In the genomic region with DNA sequence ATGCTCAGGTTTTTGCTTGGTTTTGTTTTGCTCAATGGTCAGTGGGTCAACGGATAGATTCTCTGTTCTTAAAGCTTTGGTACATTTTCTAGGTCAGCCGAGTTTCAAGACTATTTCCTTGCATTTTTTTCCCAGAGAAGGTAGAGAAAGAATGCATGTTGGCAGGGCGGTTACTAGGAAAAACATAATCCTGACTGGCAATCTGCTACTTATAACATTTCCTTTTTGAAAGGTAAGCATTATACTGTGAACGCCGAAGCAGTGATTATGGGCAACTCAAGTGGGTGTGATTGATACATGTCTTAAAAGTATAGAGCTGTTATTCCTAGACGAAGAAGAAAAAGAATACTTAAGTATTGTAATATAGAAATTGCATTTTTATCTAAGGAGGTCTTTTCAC, we compare ENCODE assay signal across 17 cellular contexts.
A peak's percentile ranks its signal among the peaks of the same experiment; 100 is the strongest.
DNase-seq lines count a peak whose midpoint lies in the region; ATAC-seq, FAIRE-seq and TF ChIP-seq lines count a peak whose summit lies in the region.
"Had no signal": no experiment of that assay in that cellular context is flagged by ENCODE, and none has a peak within 500 bp of the region (broad histone marks: within the 10 kb centered on the region; RNA-seq: fewer than 3 reads in every experiment).

No MANE protein-coding gene starts in this region.

- H4K8ac ChIP-seq in trophoblast cell (ENCODE audit: low read depth, low read length): no peak overlapping the region

- intact Hi-C loops in Right ventricle myocardium inferior (cut with DNase I) (no loop called here), adrenal gland (cut with DNase I) (loop anchor here in 1 of 2 donors (10.0 kb wide), 1 partner anchor 55 kb away; no protein-coding TSS in a partner anchor)

- H3K4me3 ChIP-seq in cardiac muscle cell (no peak overlapping the region), keratinocyte (ENCODE audit: control insufficient read depth in 2 of 3, extremely low read depth in 1 of 3, insufficient read depth in 2 of 3, low read depth in 1 of 3, low read length in 3 of 3) (no peak overlapping the region), trophoblast cell (ENCODE audit: low read depth, low read length) (no peak overlapping the region), Karpas-422 (ENCODE audit: low read length) (no peak overlapping the region), adrenal gland (no peak overlapping the region)
- H3K4me3 ChIP-seq: BLaER1 treated with 17β-estradiol and CSF1 and Interleukin-3, amounts not matched to agents 10 nM and 100 nM; HAP-1 had no signal

- H3K79me1 ChIP-seq in trophoblast cell (ENCODE audit: low read length): peaks cover 11% of the 10 kb centered on the region

- H3K9ac ChIP-seq in keratinocyte (ENCODE audit: control insufficient read depth, extremely low read depth, insufficient read depth, low read length): no peak overlapping the region
- H3K9ac ChIP-seq in trophoblast cell (ENCODE audit: low read length): no peak overlapping the region
- no peak overlapping the region for H3K9ac ChIP-seq in Karpas-422 (ENCODE audit: low read length)
- H3K9ac ChIP-seq: BLaER1 treated with 17β-estradiol and CSF1 and Interleukin-3, amounts not matched to agents 10 nM and 100 nM had no signal

- peaks cover 16% of the 10 kb centered on the region for H3K4me1 ChIP-seq in cardiac muscle cell (ENCODE audit: low read depth)
- peaks cover 18% of the 10 kb centered on the region for H3K4me1 ChIP-seq in keratinocyte (ENCODE audit: control insufficient read depth, extremely low read depth, insufficient read depth, low read length)
- H3K4me1 ChIP-seq in trophoblast cell (ENCODE audit: control insufficient read depth in 1 of 2, insufficient read depth in 2 of 2, low read length in 2 of 2): peaks cover 0 to 4% of the 10 kb centered on the region in 2 experiments
- peaks cover 14% of the 10 kb centered on the region for H3K4me1 ChIP-seq in Karpas-422 (ENCODE audit: low read length)
- H3K4me1 ChIP-seq in adrenal gland (replicated peaks in 1 of 2): no peaks in the 10 kb centered on the region
- H3K4me1 ChIP-seq: BLaER1 treated with 17β-estradiol and CSF1 and Interleukin-3, amounts not matched to agents 10 nM and 100 nM; HAP-1 had no signal

- H3K14ac ChIP-seq in trophoblast cell (ENCODE audit: low read length): no peak overlapping the region

- H4K20me1 ChIP-seq in keratinocyte (ENCODE audit: control insufficient read depth, extremely low read depth, insufficient read depth, low read length): no peaks in the 10 kb centered on the region
- no peaks in the 10 kb centered on the region for H4K20me1 ChIP-seq in Karpas-422 (ENCODE audit: insufficient read depth, low read depth, low read length)
- H4K20me1 ChIP-seq: BLaER1 treated with 17β-estradiol and CSF1 and Interleukin-3, amounts not matched to agents 10 nM and 100 nM had no signal

- H3K36me3 ChIP-seq in cardiac muscle cell (no peaks in the 10 kb centered on the region), keratinocyte (ENCODE audit: control insufficient read depth in 2 of 2, extremely low read depth in 1 of 2, insufficient read depth in 2 of 2, low read length in 2 of 2) (no peaks in the 10 kb centered on the region), trophoblast cell (ENCODE audit: control insufficient read depth in 1 of 2, insufficient read depth in 2 of 2, low read length in 2 of 2) (no peaks in the 10 kb centered on the region), Karpas-422 (ENCODE audit: insufficient read depth, low read length) (no peaks in the 10 kb centered on the region), adrenal gland (replicated peaks in 1 of 2) (no peaks in the 10 kb centered on the region)
- H3K36me3 ChIP-seq: BLaER1 treated with 17β-estradiol and CSF1 and Interleukin-3, amounts not matched to agents 10 nM and 100 nM; HAP-1 had no signal

- H3K27me3 ChIP-seq in cardiac muscle cell (no peaks in the 10 kb centered on the region), keratinocyte (ENCODE audit: control insufficient read depth, extremely low read depth, insufficient read depth, low read length) (no peaks in the 10 kb centered on the region), trophoblast cell (ENCODE audit: insufficient read depth, low read length) (no peaks in the 10 kb centered on the region), Karpas-422 (ENCODE audit: low read length) (no peaks in the 10 kb centered on the region), adrenal gland (no peaks in the 10 kb centered on the region)

- H2BK12ac ChIP-seq in trophoblast cell (ENCODE audit: low read length): no peak overlapping the region

- H2AK5ac ChIP-seq in trophoblast cell (ENCODE audit: low read length): no peak overlapping the region

- no peak overlapping the region for H2BK120ac ChIP-seq in trophoblast cell (ENCODE audit: insufficient read depth, low read length, poor library complexity)

- H3K9me2 ChIP-seq in Karpas-422 (replicated peaks; ENCODE audit: insufficient read depth, low read length): no peaks in the 10 kb centered on the region

- H3K27ac ChIP-seq in cardiac muscle cell: peak overlapping the region; percentile 24
- H3K27ac ChIP-seq in keratinocyte (ENCODE audit: control insufficient read depth, insufficient read depth, low read length): no peak overlapping the region
- no peak overlapping the region for H3K27ac ChIP-seq in trophoblast cell (ENCODE audit: low read depth, low read length)
- H3K27ac ChIP-seq in Karpas-422 (ENCODE audit: low read length): no peak overlapping the region
- no peak overlapping the region for H3K27ac ChIP-seq in adrenal gland
- H3K27ac ChIP-seq: BLaER1 treated with 17β-estradiol and CSF1 and Interleukin-3, amounts not matched to agents 10 nM and 100 nM had no signal

- no CpG with 5 or more reads among the region's 6 CpGs for WGBS in trophoblast cell (ENCODE audit: extremely low coverage, insufficient coverage, insufficient read length)
- 84 to 96% (median 89%) methylated on average over 6 of the region's 6 CpGs for WGBS in adrenal gland, 4 donors

- no peak overlapping the region for H3K23ac ChIP-seq in trophoblast cell (ENCODE audit: low read length)

- peak overlapping the region; percentile 62 for H2AFZ ChIP-seq in keratinocyte (ENCODE audit: control insufficient read depth, low read length)
- no peak overlapping the region for H2AFZ ChIP-seq in trophoblast cell (ENCODE audit: insufficient read depth, low read length, poor library complexity)
- no peak overlapping the region for H2AFZ ChIP-seq in Karpas-422 (ENCODE audit: low read length)

- H2BK5ac ChIP-seq in trophoblast cell (ENCODE audit: low read depth, low read length, poor library complexity): no peak overlapping the region

- no peak overlapping the region for H3K18ac ChIP-seq in trophoblast cell (ENCODE audit: low read length)

- dilution Hi-C loops in keratinocyte (cut with MboI; ENCODE audit: extremely low pct_ligation_motif_present, low sequenced_read_pairs): no loop called here

- H3K9me3 ChIP-seq in cardiac muscle cell (ENCODE audit: low read depth): no peaks in the 10 kb centered on the region
- H3K9me3 ChIP-seq in keratinocyte (ENCODE audit: control insufficient read depth, low read depth, low read length): no peaks in the 10 kb centered on the region
- no peaks in the 10 kb centered on the region for H3K9me3 ChIP-seq in trophoblast cell (ENCODE audit: insufficient read depth, low read depth, low read length)
- no peaks in the 10 kb centered on the region for H3K9me3 ChIP-seq in Karpas-422 (ENCODE audit: low read length)
- H3K9me3 ChIP-seq in adrenal gland (replicated peaks in 1 of 3): no peaks in the 10 kb centered on the region
- H3K9me3 ChIP-seq: BLaER1 treated with 17β-estradiol and CSF1 and Interleukin-3, amounts not matched to agents 10 nM and 100 nM; HAP-1 had no signal

- no peak overlapping the region for H3K4ac ChIP-seq in trophoblast cell (ENCODE audit: low read depth, low read length)

- FAIRE-seq in keratinocyte (lab: Jason Lieb, UNC): no peak
- FAIRE-seq: GM19239, H1, HTR-8/SVneo had no signal

- no peak for TF ChIP-seq POLR2A in adrenal gland (IDR thresholded peaks at IDR 0.05)

- no peak for TF ChIP-seq CTCF in cardiac muscle cell (IDR thresholded peaks at IDR 0.05; ENCODE audit: low read depth, low read length)
- TF ChIP-seq CTCF in keratinocyte (optimal IDR thresholded peaks at IDR 0.05 in 1 of 3, IDR thresholded peaks at IDR 0.05 in 1 of 3, conservative IDR thresholded peaks at IDR 0.05 in 1 of 3; ENCODE audit: extremely low read depth in 1 of 3, insufficient read depth in 2 of 3, low read length in 3 of 3): no peak
- TF ChIP-seq CTCF in adrenal gland (IDR thresholded peaks at IDR 0.05): no peak

- DNase-seq in cardiac muscle cell (ENCODE audit: low read depth in 1 of 2, low spot score in 1 of 2) (no peak), Right ventricle myocardium inferior (ENCODE audit: missing footprints) (no peak), keratinocyte (ENCODE audit: low read depth, low spot score) (no peak), trophoblast cell (peak; percentile 37 to 79), hepatic stellate cell (ENCODE audit: low spot score) (no peak), Karpas-422 (no peak), adrenal gland (no peak)
- DNase-seq: 8988T; AML-193; CD4-positive, CD25-positive, alpha-beta regulatory T cell; DMS53; GF-D8 had no signal

- H4K12ac ChIP-seq in trophoblast cell (ENCODE audit: low read depth, low read length): no peak overlapping the region

- ATAC-seq in Right ventricle myocardium inferior: no peak

- H4K91ac ChIP-seq in trophoblast cell (ENCODE audit: low read depth, low read length): no peak overlapping the region

- H3K4me2 ChIP-seq in keratinocyte (ENCODE audit: control insufficient read depth, extremely low read depth, insufficient read depth, low read depth, low read length) (peak overlapping the region; percentile 69), trophoblast cell (ENCODE audit: low read length) (no peak overlapping the region), Karpas-422 (ENCODE audit: low read depth, low read length, poor library complexity, severe bottlenecking) (no peak overlapping the region)
- H3K4me2 ChIP-seq: BLaER1 treated with 17β-estradiol and CSF1 and Interleukin-3, amounts not matched to agents 10 nM and 100 nM had no signal

- H3K9me1 ChIP-seq in keratinocyte (ENCODE audit: control insufficient read depth, extremely low read depth, insufficient read depth, low read length): no peaks in the 10 kb centered on the region

- no peaks in the 10 kb centered on the region for H3K79me2 ChIP-seq in keratinocyte (ENCODE audit: control insufficient read depth, insufficient read depth, low read length)
- no peaks in the 10 kb centered on the region for H3K79me2 ChIP-seq in trophoblast cell (ENCODE audit: control insufficient read depth, insufficient read depth, low read length, poor library complexity)
- H3K79me2 ChIP-seq in Karpas-422 (ENCODE audit: low read length): no peaks in the 10 kb centered on the region

Comparison
In these comparisons a context has a peak if more than half of its experiments do, and no peak if none do; other contexts are left out.
1. DNase-seq: peak in trophoblast cell (2 of 2); none in cardiac muscle cell (0 of 2), Right ventricle myocardium inferior (single experiment), keratinocyte (single experiment), hepatic stellate cell (single experiment), Karpas-422 (single experiment) and adrenal gland (0 of 7).